16 cellular contexts compared by ENCODE assay signal in genomic region chr1:26719205-26719604, GRCh38. TPM values are rescaled to one million over a fixed set of nuclear protein-coding genes. Genes with fewer than 3 reads are reported as not detected.
DNase-seq lines count a peak whose midpoint lies in the region; ATAC-seq and TF ChIP-seq lines count a peak whose summit lies in the region.
"Had no signal": no experiment of that assay in that cellular context is flagged by ENCODE, and none has a peak within 500 bp of the region (broad histone marks: within the 10 kb centered on the region; RNA-seq: fewer than 3 reads in every experiment).

No MANE protein-coding gene starts in this region.

- H3K4me1 Mint-ChIP-seq in brain (peaks cover 92% of the 10 kb centered on the region), mesothelial cell of epicardium (peaks cover 66% of the 10 kb centered on the region)

- in situ Hi-C loops in G401 (cut with HindIII; ENCODE audit: low sequenced_read_pairs) = no loop called here

- H3K4me3 ChIP-seq in AG09309 (ENCODE audit: control insufficient read depth, low read depth, low read length) = no peak overlapping the region
- H3K4me3 ChIP-seq: body of pancreas, SK-N-MC had no signal

- no peaks in the 10 kb centered on the region for H3K9me3 Mint-ChIP-seq in brain
- H3K9me3 Mint-ChIP-seq in mesothelial cell of epicardium = no peaks in the 10 kb centered on the region
- H3K9me3 Mint-ChIP-seq: nephron had no signal

- peak overlapping the region in 3 of 5 experiments; percentile 25 to 32 (median 25) for H3K27ac Mint-ChIP-seq in brain
- H3K27ac Mint-ChIP-seq in mesothelial cell of epicardium = peak overlapping the region; percentile 80

- ATAC-seq in GM21528 (IDR thresholded peaks at IDR 0.05; ENCODE audit: low FRiP score, unreplicated experiment) (no peak), HG03521 (IDR thresholded peaks at IDR 0.05; ENCODE audit: unreplicated experiment) (no peak)
- ATAC-seq: activated CD4-positive, CD25-positive, alpha-beta regulatory T cell treated with anti-CD3 and anti-CD28 coated beads, Interleukin-2, amount 50 U/mL, for 24 hours; body of pancreas; left cardiac atrium had no signal

- TF ChIP-seq CTCF in AG09309 (IDR thresholded peaks at IDR 0.05; ENCODE audit: control insufficient read depth, insufficient read depth, low read depth, low read length, missing control alignments) = peak; percentile 9
- TF ChIP-seq CTCF in brain (conservative IDR thresholded peaks at IDR 0.05) = no peak
- TF ChIP-seq CTCF in mesothelial cell of epicardium (IDR thresholded peaks at IDR 0.05; ENCODE audit: unreplicated experiment) = no peak

- H3K36me3 Mint-ChIP-seq in brain (peaks cover 53% of the 10 kb centered on the region), mesothelial cell of epicardium (peaks cover 6% of the 10 kb centered on the region)

- H3K27me3 Mint-ChIP-seq in brain = no peaks in the 10 kb centered on the region
- H3K27me3 Mint-ChIP-seq in mesothelial cell of epicardium (ENCODE audit: low read depth) = no peaks in the 10 kb centered on the region

- DNase-seq in AG09309 (ENCODE audit: low read depth) = no peak
- peak; percentile 53 for DNase-seq in G401 (ENCODE audit: low spot score)
- DNase-seq in mesothelial cell of epicardium (ENCODE audit: low spot score in 2 of 2, unreplicated experiment in 2 of 2) = no peak
- no peak for DNase-seq in NCI-H82 (lab: John Stamatoyannopoulos, UW)
- DNase-seq in UCSD-AML1 (lab: John Stamatoyannopoulos, UW; ENCODE audit: unreplicated experiment) = no peak
- DNase-seq: body of pancreas, GDM1, head of caudate nucleus, left cardiac atrium, NCI-H2171 had no signal

- no peak overlapping the region for H3K4me3 Mint-ChIP-seq in brain
- no peak overlapping the region for H3K4me3 Mint-ChIP-seq in mesothelial cell of epicardium
- H3K4me3 Mint-ChIP-seq: nephron had no signal

RNA-seq across cellular contexts. Expression of gene ARID1A, which starts 23.4 kb away (rescaled TPM):
- 14.3 and 21.5 TPM in 2 replicates for total RNA-seq in G401 (2014; rRNA removed; shearing (Covaris generic))
- polyA plus RNA-seq in brain (ENCODE audit: insufficient read depth, low read depth, low replicate concordance) = 61.7 TPM
- 144 to 160 TPM (median 149 TPM) in 3 replicates for total RNA-seq in mesothelial cell of epicardium
